ENCODE assay signal across 1 cellular context in the genomic region with DNA sequence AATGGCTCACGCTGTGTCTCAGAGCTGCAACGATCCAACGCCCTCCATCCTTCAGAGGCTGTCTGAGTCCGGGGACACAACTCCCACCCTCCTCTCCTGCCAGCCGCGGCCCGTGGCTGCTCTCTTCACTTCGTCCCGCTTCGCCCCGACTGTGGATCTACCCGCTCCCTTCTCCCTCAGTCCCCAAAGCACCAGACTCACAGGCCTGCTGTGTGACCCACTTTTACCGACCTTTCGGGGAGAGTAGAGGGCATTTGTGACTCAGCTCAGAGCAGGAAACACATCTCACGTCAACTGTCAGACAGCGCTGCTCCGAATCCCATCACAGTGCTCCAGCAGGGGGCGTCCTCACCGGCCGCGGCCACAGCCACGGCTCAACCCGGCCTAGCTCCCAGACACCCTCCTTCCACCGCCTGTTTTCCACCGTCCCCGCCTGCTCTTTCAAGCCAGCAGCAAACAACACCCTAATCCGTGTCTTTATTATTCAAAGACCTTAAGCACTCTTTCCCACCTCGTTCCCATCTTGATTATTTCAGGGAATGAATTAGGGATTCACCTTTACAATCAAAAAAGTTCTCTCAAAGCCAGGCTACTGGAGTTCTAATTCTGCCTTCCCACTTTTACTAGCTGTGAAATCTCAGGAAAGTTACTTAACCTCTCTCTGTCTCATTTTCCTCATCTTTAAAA.
TF ChIP-seq lines count a peak whose summit lies in the region.

No MANE protein-coding gene starts in this region.

TF ChIP-seq in K562, 482 proteins besides CTCF, POLR2A, EP300 and RAD21 (continued from another document and continues in another):
- TF ChIP-seq, protein P1, sequence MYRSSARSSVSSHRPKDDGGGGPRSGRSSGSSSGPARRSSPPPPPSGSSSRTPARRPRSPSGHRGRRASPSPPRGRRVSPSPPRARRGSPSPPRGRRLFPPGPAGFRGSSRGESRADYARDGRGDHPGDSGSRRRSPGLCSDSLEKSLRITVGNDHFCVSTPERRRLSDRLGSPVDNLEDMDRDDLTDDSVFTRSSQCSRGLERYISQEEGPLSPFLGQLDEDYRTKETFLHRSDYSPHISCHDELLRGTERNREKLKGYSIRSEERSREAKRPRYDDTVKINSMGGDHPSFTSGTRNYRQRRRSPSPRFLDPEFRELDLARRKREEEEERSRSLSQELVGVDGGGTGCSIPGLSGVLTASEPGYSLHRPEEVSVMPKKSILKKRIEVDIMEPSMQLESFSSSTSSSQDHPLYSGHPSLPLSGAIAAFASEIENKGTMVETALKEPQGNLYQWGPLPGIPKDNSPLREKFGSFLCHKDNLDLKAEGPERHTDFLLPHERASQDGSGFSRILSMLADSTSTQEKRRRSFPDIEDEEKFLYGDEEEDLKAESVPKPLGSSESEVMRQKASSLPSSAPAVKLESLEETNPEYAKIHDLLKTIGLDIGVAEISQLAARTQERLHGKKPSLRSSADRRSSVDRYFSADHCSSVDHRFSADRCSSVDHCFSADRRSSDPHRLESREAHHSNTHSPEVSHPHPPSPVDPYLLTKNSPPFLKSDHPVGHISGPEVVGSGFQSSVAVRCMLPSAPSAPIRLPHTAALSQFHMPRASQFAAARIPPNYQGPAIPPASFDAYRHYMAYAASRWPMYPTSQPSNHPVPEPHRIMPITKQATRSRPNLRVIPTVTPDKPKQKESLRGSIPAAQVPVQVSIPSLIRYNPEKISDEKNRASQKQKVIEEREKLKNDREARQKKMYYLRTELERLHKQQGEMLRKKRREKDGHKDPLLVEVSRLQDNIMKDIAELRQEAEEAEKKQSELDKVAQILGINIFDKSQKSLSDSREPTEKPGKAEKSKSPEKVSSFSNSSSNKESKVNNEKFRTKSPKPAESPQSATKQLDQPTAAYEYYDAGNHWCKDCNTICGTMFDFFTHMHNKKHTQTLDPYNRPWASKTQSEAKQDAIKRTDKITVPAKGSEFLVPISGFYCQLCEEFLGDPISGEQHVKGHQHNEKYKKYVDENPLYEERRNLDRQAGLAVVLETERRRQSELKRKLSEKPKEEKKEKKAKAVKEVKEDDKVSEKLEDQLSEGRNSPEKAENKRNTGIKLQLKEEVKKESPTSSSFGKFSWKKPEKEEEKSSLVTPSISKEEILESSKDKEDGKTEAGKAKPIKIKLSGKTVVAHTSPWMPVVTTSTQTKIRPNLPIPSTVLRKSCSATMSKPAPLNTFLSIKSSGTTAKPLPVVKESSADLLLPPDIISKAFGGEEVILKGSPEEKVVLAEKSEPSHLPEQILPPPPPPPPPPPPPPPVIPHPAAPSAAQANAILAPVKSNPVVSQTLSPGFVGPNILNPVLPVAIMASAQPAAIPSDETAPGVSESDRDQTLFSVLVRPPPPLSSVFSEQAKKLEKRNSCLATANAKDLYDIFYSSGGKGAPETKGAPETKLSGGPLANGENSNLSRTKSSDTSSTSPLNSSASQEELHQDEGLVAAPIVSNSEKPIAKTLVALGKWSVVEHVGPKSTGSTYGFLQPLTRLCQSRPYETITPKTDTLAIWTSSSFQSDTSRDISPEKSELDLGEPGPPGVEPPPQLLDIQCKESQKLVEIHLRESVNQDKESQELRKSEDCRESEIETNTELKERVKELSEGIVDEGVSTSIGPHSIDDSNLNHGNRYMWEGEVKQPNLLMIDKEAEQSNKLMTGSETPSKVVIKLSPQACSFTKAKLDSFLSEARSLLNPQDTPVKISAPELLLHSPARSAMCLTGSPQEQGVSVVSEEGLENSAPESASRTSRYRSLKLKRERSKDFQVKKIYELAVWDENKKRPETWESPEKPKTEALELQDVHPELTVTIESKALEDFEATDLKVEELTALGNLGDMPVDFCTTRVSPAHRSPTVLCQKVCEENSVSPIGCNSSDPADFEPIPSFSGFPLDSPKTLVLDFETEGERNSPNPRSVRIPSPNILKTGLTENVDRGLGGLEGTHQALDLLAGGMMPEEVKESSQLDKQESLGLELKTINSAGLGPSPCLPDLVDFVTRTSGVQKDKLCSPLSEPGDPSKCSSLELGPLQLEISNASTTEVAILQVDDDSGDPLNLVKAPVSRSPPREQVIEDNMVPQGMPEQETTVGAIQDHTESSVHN (IDR thresholded peaks at IDR 0.05; ENCODE audit: borderline replicate concordance in 1 of 2, low read depth in 1 of 2), result no peak
- TF ChIP-seq TRIM24 (IDR thresholded peaks at IDR 0.05) (peak in 1 of 2 experiments; percentile 38; a peak in 1 of 4 replicates), FOXK1 (CRISPR knock-in tag; IDR thresholded peaks at IDR 0.05; ENCODE audit: borderline replicate concordance) (no peak), CBFA2T3 (IDR thresholded peaks at IDR 0.05) (no peak), SMAD3 (CRISPR knock-in tag; conservative IDR thresholded peaks at IDR 0.05) (no peak), SAFB (IDR thresholded peaks at IDR 0.05; ENCODE audit: borderline replicate concordance, low read depth, low read length) (no peak), SNIP1 (IDR thresholded peaks at IDR 0.05; ENCODE audit: low read depth) (no peak), CSDE1 (IDR thresholded peaks at IDR 0.05) (no peak), ZNF696 (CRISPR knock-in tag; conservative IDR thresholded peaks at IDR 0.05) (no peak), ZNF197 (CRISPR knock-in tag; IDR thresholded peaks at IDR 0.05; ENCODE audit: low read depth) (no peak), ZNF232 (CRISPR knock-in tag; IDR thresholded peaks at IDR 0.05) (no peak), ZNF717 (CRISPR knock-in tag; IDR thresholded peaks at IDR 0.05) (no peak), MEF2D (tag; conservative IDR thresholded peaks at IDR 0.05; ENCODE audit: low read depth) (no peak), CCAR2 (IDR thresholded peaks at IDR 0.05; ENCODE audit: low read depth, low read length) (no peak), SREBF2 (CRISPR knock-in tag; IDR thresholded peaks at IDR 0.05) (no peak), CAMTA2 (CRISPR knock-in tag; conservative IDR thresholded peaks at IDR 0.05) (no peak), SLC30A9 (CRISPR knock-in tag; IDR thresholded peaks at IDR 0.05) (no peak), MYNN (IDR thresholded peaks at IDR 0.05) (no peak), MYNN (CRISPR knock-in tag; IDR thresholded peaks at IDR 0.05) (no peak), MBD1 (CRISPR knock-in tag; IDR thresholded peaks at IDR 0.05) (peak; percentile 75; the same call in 1 of the 2 replicates), IRF2 (CRISPR knock-in tag; IDR thresholded peaks at IDR 0.05) (no peak), ADNP (tag; IDR thresholded peaks at IDR 0.05) (no peak), HNRNPUL1 (IDR thresholded peaks at IDR 0.05; ENCODE audit: low read length) (no peak), ZNF431 (CRISPR knock-in tag; IDR thresholded peaks at IDR 0.05) (0 out of 2 replicates have a peak, but pooled peaks have one; percentile 43), POLR3G (IDR thresholded peaks at IDR 0.05; ENCODE audit: extremely low read depth, insufficient read length, insufficient replicate concordance) (no peak)
- TF ChIP-seq, protein P2, sequence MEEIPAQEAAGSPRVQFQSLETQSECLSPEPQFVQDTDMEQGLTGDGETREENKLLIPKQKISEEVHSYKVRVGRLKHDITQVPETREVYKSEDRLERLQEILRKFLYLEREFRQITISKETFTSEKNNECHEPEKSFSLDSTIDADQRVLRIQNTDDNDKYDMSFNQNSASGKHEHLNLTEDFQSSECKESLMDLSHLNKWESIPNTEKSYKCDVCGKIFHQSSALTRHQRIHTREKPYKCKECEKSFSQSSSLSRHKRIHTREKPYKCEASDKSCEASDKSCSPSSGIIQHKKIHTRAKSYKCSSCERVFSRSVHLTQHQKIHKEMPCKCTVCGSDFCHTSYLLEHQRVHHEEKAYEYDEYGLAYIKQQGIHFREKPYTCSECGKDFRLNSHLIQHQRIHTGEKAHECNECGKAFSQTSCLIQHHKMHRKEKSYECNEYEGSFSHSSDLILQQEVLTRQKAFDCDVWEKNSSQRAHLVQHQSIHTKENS (CRISPR knock-in tag; IDR thresholded peaks at IDR 0.05), result no peak
- TF ChIP-seq, protein P3, sequence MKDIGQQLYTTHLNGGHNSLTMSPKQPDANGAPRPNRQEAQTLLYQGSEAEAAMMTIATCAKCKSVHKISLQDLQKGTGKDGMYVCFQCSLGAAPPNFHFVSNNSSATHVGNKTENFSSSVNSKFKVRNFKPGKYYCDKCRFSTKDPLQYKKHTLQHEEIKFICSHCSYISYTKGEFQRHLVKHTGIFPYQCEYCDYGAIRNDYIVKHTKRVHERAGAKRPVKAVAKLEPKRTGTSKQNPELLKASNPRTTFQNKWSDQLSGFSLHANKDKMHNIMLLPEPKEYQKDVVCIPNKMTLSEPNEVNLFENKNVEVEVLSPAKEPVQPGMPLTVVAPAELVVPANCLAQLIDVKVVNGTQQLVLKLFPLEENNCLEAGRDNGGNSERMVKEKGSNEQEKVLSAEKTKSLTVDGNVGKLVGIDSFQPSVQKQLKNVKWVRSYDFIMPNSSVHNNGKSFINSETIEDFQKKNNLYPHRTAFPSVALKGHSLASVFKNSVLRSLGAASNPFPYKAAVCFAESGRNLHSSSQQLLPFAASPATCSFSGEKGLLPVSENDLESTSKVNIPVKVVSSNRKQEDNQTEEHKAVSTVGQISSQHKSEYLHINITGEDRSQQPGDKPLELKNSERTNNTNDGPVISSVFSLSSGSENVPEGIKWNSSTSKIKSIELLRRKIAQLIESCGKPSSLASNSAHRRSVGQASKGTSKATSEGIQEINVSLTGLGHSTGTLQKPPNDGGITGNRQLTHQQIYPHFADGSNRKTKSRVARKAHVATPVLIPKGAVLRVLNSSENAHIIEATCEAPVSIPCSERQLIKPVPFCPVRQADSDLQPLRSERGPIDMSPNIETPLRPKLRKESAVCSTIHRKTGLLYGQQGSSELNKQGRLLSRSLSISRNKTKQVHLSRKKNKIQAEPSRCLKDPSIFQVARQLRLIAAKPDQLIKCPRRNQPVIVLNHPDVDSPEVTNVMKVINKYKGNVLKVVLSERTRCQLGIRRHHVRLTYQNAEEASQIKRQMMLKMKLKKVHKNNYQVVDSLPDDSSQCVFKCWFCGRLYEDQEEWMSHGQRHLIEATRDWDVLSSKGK (CRISPR knock-in tag; IDR thresholded peaks at IDR 0.05), result no peak
- TF ChIP-seq, protein P4, sequence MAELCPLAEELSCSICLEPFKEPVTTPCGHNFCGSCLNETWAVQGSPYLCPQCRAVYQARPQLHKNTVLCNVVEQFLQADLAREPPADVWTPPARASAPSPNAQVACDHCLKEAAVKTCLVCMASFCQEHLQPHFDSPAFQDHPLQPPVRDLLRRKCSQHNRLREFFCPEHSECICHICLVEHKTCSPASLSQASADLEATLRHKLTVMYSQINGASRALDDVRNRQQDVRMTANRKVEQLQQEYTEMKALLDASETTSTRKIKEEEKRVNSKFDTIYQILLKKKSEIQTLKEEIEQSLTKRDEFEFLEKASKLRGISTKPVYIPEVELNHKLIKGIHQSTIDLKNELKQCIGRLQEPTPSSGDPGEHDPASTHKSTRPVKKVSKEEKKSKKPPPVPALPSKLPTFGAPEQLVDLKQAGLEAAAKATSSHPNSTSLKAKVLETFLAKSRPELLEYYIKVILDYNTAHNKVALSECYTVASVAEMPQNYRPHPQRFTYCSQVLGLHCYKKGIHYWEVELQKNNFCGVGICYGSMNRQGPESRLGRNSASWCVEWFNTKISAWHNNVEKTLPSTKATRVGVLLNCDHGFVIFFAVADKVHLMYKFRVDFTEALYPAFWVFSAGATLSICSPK (IDR thresholded peaks at IDR 0.05; ENCODE audit: borderline replicate concordance), result no peak
- TF ChIP-seq, protein P5, sequence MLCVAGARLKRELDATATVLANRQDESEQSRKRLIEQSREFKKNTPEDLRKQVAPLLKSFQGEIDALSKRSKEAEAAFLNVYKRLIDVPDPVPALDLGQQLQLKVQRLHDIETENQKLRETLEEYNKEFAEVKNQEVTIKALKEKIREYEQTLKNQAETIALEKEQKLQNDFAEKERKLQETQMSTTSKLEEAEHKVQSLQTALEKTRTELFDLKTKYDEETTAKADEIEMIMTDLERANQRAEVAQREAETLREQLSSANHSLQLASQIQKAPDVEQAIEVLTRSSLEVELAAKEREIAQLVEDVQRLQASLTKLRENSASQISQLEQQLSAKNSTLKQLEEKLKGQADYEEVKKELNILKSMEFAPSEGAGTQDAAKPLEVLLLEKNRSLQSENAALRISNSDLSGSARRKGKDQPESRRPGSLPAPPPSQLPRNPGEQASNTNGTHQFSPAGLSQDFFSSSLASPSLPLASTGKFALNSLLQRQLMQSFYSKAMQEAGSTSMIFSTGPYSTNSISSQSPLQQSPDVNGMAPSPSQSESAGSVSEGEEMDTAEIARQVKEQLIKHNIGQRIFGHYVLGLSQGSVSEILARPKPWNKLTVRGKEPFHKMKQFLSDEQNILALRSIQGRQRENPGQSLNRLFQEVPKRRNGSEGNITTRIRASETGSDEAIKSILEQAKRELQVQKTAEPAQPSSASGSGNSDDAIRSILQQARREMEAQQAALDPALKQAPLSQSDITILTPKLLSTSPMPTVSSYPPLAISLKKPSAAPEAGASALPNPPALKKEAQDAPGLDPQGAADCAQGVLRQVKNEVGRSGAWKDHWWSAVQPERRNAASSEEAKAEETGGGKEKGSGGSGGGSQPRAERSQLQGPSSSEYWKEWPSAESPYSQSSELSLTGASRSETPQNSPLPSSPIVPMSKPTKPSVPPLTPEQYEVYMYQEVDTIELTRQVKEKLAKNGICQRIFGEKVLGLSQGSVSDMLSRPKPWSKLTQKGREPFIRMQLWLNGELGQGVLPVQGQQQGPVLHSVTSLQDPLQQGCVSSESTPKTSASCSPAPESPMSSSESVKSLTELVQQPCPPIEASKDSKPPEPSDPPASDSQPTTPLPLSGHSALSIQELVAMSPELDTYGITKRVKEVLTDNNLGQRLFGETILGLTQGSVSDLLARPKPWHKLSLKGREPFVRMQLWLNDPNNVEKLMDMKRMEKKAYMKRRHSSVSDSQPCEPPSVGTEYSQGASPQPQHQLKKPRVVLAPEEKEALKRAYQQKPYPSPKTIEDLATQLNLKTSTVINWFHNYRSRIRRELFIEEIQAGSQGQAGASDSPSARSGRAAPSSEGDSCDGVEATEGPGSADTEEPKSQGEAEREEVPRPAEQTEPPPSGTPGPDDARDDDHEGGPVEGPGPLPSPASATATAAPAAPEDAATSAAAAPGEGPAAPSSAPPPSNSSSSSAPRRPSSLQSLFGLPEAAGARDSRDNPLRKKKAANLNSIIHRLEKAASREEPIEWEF (CRISPR knock-in tag; IDR thresholded peaks at IDR 0.05), result no peak
- TF ChIP-seq, protein P6, sequence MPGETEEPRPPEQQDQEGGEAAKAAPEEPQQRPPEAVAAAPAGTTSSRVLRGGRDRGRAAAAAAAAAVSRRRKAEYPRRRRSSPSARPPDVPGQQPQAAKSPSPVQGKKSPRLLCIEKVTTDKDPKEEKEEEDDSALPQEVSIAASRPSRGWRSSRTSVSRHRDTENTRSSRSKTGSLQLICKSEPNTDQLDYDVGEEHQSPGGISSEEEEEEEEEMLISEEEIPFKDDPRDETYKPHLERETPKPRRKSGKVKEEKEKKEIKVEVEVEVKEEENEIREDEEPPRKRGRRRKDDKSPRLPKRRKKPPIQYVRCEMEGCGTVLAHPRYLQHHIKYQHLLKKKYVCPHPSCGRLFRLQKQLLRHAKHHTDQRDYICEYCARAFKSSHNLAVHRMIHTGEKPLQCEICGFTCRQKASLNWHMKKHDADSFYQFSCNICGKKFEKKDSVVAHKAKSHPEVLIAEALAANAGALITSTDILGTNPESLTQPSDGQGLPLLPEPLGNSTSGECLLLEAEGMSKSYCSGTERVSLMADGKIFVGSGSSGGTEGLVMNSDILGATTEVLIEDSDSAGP (CRISPR knock-in tag; IDR thresholded peaks at IDR 0.05), result no peak
